ENCODE assay signal across 8 cellular contexts in the genomic region with DNA sequence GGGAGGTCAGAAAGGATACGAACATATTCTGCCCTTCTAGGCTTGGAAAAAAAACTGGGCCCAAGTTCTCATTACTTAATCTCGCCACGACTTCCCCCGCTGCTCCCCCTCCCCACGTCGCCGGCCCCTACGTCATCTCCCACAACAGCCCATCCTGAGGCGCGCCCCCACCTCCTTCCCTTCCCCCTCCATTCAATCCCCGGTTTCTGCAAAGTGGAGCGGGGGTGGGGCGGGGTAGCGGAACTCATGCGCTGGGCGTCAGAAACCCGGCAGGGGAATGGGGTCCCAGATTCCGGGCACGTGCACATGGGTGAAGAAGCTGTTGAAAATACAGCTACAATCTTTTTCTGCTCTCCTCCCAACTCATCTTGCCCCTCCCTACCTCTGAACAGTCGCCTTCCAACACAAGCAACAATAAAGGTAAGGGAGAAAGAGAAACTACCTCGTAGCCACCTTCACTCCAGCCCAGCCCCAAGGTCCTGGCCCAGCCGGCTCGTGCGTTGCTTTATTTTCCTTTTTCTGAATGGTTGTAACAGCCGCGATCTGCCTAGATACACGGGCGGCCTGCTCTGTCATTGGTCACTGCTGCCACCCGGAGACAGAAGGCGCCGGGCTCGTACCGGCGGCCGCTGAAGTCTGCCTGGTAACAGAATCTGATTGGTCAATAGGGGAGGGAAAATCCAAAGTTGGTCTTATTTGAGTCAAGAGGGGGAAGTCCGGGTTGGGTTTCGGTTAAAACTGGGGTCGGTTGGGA. TPM values are rescaled to one million over a fixed set of nuclear protein-coding genes. Genes with fewer than 3 reads are reported as not detected.
DNase-seq lines count a peak whose midpoint lies in the region; ATAC-seq lines count a peak whose summit lies in the region.

A gene (minus strand): TSS at position 484 of the 754 bp plus-strand sequence. CDS start 932 bp downstream, outside the sequence.

- H3K36me3 Mint-ChIP-seq in dendritic cell treated with granulocyte-macrophage colony-stimulating factor and Interleukin-4, amounts not matched to agents 40 ng/mL and 50 ng/mL, for 4 days (ENCODE audit: low read depth) = peaks cover 57% of the 10 kb centered on the region

- DNase-seq in C1 segment of cervical spinal cord (lab: John Stamatoyannopoulos, UW) = peak; percentile 47 to 96 (median 85)
- DNase-seq in NCI-H748 treated with DMSO at 0.1 percent for 48 hours (lab: John Stamatoyannopoulos, UW) = peak; percentile 94
- peak; percentile 76 to 94 for DNase-seq in activated CD4-positive, alpha-beta T cell treated with anti-CD3 and anti-CD28 coated beads, Interleukin-2, amount 50 U/mL, for 24 hours (ENCODE audit: low read depth in 1 of 2, low spot score in 1 of 2)
- peak; percentile 95 for DNase-seq in left lobe of liver (ENCODE audit: low spot score)
- peak; percentile 91 for DNase-seq in stimulated activated CD4-positive, alpha-beta T cell treated with anti-CD3 and anti-CD28 coated beads, Interleukin-2, amount 100 ng/mL, for 4 hours (ENCODE audit: low read depth)

- no peaks in the 10 kb centered on the region for H3K27me3 Mint-ChIP-seq in dendritic cell treated with granulocyte-macrophage colony-stimulating factor and Interleukin-4, amounts not matched to agents 40 ng/mL and 50 ng/mL, for 4 days

- H3K9me3 Mint-ChIP-seq in dendritic cell treated with granulocyte-macrophage colony-stimulating factor and Interleukin-4, amounts not matched to agents 40 ng/mL and 50 ng/mL, for 4 days = peaks cover 3% of the 10 kb centered on the region

- intact Hi-C loops in dendritic cell treated with granulocyte-macrophage colony-stimulating factor and Interleukin-4, amounts not matched to agents 40 ng/mL and 50 ng/mL, for 4 days (cut with micrococcal nuclease) = loop anchor here (2.0 kb wide), 2 partner anchors 20 to 52 kb away; a partner anchor contains a TSS

- H3K27ac Mint-ChIP-seq in dendritic cell treated with granulocyte-macrophage colony-stimulating factor and Interleukin-4, amounts not matched to agents 40 ng/mL and 50 ng/mL, for 4 days = peak within 1 kb of the TSS; percentile 97

- peak; percentile 93 for ATAC-seq in GM19372 (IDR thresholded peaks at IDR 0.05; ENCODE audit: low read depth, unreplicated experiment)
- ATAC-seq in HG03558 (IDR thresholded peaks at IDR 0.05; ENCODE audit: extremely low read depth, unreplicated experiment) = peak; percentile 95
- ATAC-seq in left lobe of liver = peak; percentile 97

- H3K4me1 Mint-ChIP-seq in dendritic cell treated with granulocyte-macrophage colony-stimulating factor and Interleukin-4, amounts not matched to agents 40 ng/mL and 50 ng/mL, for 4 days (ENCODE audit: low read depth) = peaks cover 60% of the 10 kb centered on the region

- H3K4me3 Mint-ChIP-seq in dendritic cell treated with granulocyte-macrophage colony-stimulating factor and Interleukin-4, amounts not matched to agents 40 ng/mL and 50 ng/mL, for 4 days = peak within 1 kb of the TSS; percentile 85

RNA-seq across cellular contexts. Expression of the gene that starts here (rescaled TPM):
- total RNA-seq in left lobe of liver = 12.2 TPM

Comparison
In these comparisons a context has a peak if more than half of its experiments do, and no peak if none do; other contexts are left out.
1. Peak in every context shown above with its lines: DNase-seq and ATAC-seq.